ENCODE assay signal across 17 cellular contexts in genomic region chr19:50702870-50703829, GRCh38. TPM values are rescaled to one million over a fixed set of nuclear protein-coding genes. Genes with fewer than 3 reads are reported as not detected.
A peak's percentile ranks its signal among the peaks of the same experiment; 100 is the strongest.
DNase-seq lines count a peak whose midpoint lies in the region; ATAC-seq, FAIRE-seq and TF ChIP-seq lines count a peak whose summit lies in the region.
"Had no signal": no experiment of that assay in that cellular context is flagged by ENCODE, and none has a peak within 500 bp of the region (broad histone marks: within the 10 kb centered on the region; RNA-seq: fewer than 3 reads in every experiment).

No MANE protein-coding gene starts in this region.

- H3K4me3 Mint-ChIP-seq in naive thymus-derived CD8-positive, alpha-beta T cell = no peak overlapping the region
- H3K4me3 Mint-ChIP-seq in CD14-positive monocyte = peak overlapping the region in 1 of 2 donors; percentile 78
- H3K4me3 Mint-ChIP-seq: activated naive CD8-positive, alpha-beta T cell treated with anti-CD3 and anti-CD28 coated beads, Interleukin-2, amount 50 U/mL, for 24 hours; effector memory CD8-positive, alpha-beta T cell; stimulated activated naive B cell treated with anti-CD40 and anti-IgM and Interleukin-4, amounts not matched to agents 10 μg/mL and 1 μg/mL and 100 μg/mL, for 72 hours; T-helper 17 cell had no signal

- H3K9me3 ChIP-seq in right lobe of liver (no peaks in the 10 kb centered on the region), HepG2 (ENCODE audit: low read length) (no peaks in the 10 kb centered on the region), IMR-90 (ENCODE audit: control insufficient read depth, insufficient read depth, low read length) (no peaks in the 10 kb centered on the region)

- H2AK5ac ChIP-seq in IMR-90 (ENCODE audit: low read depth, low read length) = no peak overlapping the region

- H3K27ac ChIP-seq in right lobe of liver (no peak overlapping the region), HepG2 (ENCODE audit: extremely low read length, insufficient read depth, low read length) (no peak overlapping the region), IMR-90 (ENCODE audit: insufficient read depth, low read length) (no peak overlapping the region; the same call in 1 of the 2 replicates)
- H3K27ac ChIP-seq: foreskin keratinocyte had no signal

- CTCF ChIA-PET in HepG2 (lab: Yijun Ruan, JAX; ENCODE audit: low intra/inter-chr PET ratio, low total read pairs) (interaction anchor here (0.8 kb wide), 1 partner anchor 80 kb away, joined by 4 read pairs; no protein-coding TSS in a partner anchor), IMR-90 (lab: Yijun Ruan, JAX) (interaction anchor here (0.6 to 1.2 kb wide), 3 partner anchors 22 to 81 kb away, joined by 3 to 6 read pairs (median 3); no protein-coding TSS in a partner anchor)

- no peak overlapping the region for H2BK15ac ChIP-seq in IMR-90 (ENCODE audit: low read depth, low read length)

- no peak for TF ChIP-seq EP300 in HepG2 (IDR thresholded peaks at IDR 0.05; ENCODE audit: low read depth in 2 of 2, low read length in 2 of 2)
- no peak for TF ChIP-seq EP300 in HepG2 (CRISPR knock-in tag; IDR thresholded peaks at IDR 0.05; ENCODE audit: borderline replicate concordance)

- peak overlapping the region; percentile 38 for H2BK5ac ChIP-seq in IMR-90 (ENCODE audit: low read depth, low read length, poor library complexity, severe bottlenecking)

- BruUV-seq in HepG2 (replicated peaks; lab: Mats Ljungman, UMichigan) (no TSS peak), IMR-90 (replicated peaks; lab: Mats Ljungman, UMichigan) (no TSS peak)

- no peaks in the 10 kb centered on the region for H3K79me1 ChIP-seq in IMR-90 (ENCODE audit: low read depth in 1 of 2, low read length in 2 of 2)

- no peak overlapping the region for H3K27ac Mint-ChIP-seq in naive thymus-derived CD8-positive, alpha-beta T cell
- H3K27ac Mint-ChIP-seq in CD14-positive monocyte = no peak overlapping the region
- H3K27ac Mint-ChIP-seq: activated naive CD8-positive, alpha-beta T cell treated with anti-CD3 and anti-CD28 coated beads, Interleukin-2, amount 50 U/mL, for 24 hours; effector memory CD8-positive, alpha-beta T cell; stimulated activated naive B cell treated with anti-CD40 and anti-IgM and Interleukin-4, amounts not matched to agents 10 μg/mL and 1 μg/mL and 100 μg/mL, for 72 hours; T-helper 17 cell had no signal

- no peak overlapping the region for H3K14ac ChIP-seq in IMR-90 (replicated peaks; ENCODE audit: low read depth, low read length)

- TF ChIP-seq RAD21 in HepG2 (CRISPR knock-in tag; IDR thresholded peaks at IDR 0.05) = no peak
- no peak for TF ChIP-seq RAD21 in IMR-90 (IDR thresholded peaks at IDR 0.05; ENCODE audit: low read length)

- H3K4me1 ChIP-seq in right lobe of liver (no peaks in the 10 kb centered on the region), HepG2 (ENCODE audit: insufficient read depth, low read length) (no peaks in the 10 kb centered on the region), IMR-90 (ENCODE audit: control insufficient read depth, insufficient read depth, low read length) (peaks cover 1% of the 10 kb centered on the region; the same call in 1 of the 2 replicates)
- H3K4me1 ChIP-seq: foreskin keratinocyte had no signal

- peaks cover 0 to 3% (median 0%) of the 10 kb centered on the region in 3 donors for H3K36me3 Mint-ChIP-seq in naive thymus-derived CD8-positive, alpha-beta T cell
- H3K36me3 Mint-ChIP-seq in CD14-positive monocyte = no peaks in the 10 kb centered on the region
- H3K36me3 Mint-ChIP-seq: stimulated activated naive B cell treated with anti-CD40 and anti-IgM and Interleukin-4, amounts not matched to agents 10 μg/mL and 1 μg/mL and 100 μg/mL, for 72 hours had no signal

- no peaks in the 10 kb centered on the region for H3K79me2 ChIP-seq in HepG2 (ENCODE audit: insufficient read depth, low read length)

- no peak overlapping the region for H3K18ac ChIP-seq in IMR-90 (ENCODE audit: low read depth, low read length)

- POLR2A ChIA-PET in HepG2 (lab: Yijun Ruan, JAX) (no interaction called here), IMR-90 (lab: Charles Lee; ENCODE audit: unreplicated experiment) (no interaction called here)
- POLR2A ChIA-PET in naive thymus-derived CD8-positive, alpha-beta T cell (lab: Charles Lee) = no interaction called here

- 0 out of 2 replicates have a peak, but pooled peaks cover 3% of the 10 kb centered on the region for H4K20me1 ChIP-seq in HepG2 (ENCODE audit: insufficient read depth, low read length)
- H4K20me1 ChIP-seq in IMR-90 (ENCODE audit: insufficient read depth, low read length) = no peaks in the 10 kb centered on the region

- no peak overlapping the region for H4K5ac ChIP-seq in IMR-90 (ENCODE audit: low read depth, low read length)

- H2AFZ ChIP-seq in HepG2 (ENCODE audit: low read length) = no peak overlapping the region
- H2AFZ ChIP-seq in IMR-90 (replicated peaks; ENCODE audit: low read length, poor library complexity) = peak overlapping the region; percentile 85

- H3K4me1 Mint-ChIP-seq in naive thymus-derived CD8-positive, alpha-beta T cell = peaks cover 10 to 26% (median 14%) of the 10 kb centered on the region in 4 donors
- H3K4me1 Mint-ChIP-seq in CD14-positive monocyte = peaks cover 3% of the 10 kb centered on the region
- H3K4me1 Mint-ChIP-seq: T-helper 17 cell had no signal

- intact Hi-C loops in right lobe of liver (cut with DNase I) (no loop called here), HepG2 (cut with micrococcal nuclease; ENCODE audit: unreplicated experiment) (no loop called here), IMR-90 (cut with micrococcal nuclease) (no loop called here), CD14-positive monocyte (cut with micrococcal nuclease) (loop anchor here in 1 of 2 donors (10.0 kb wide), 1 partner anchor 82 kb away; no protein-coding TSS in a partner anchor)

- WGBS in right lobe of liver (ENCODE audit: insufficient coverage, low coverage, low lambda C conversion rate, missing lambda C conversion rate) = 59% methylated on average over 23 of the region's 47 CpGs
- WGBS in HepG2 (ENCODE audit: low lambda C conversion rate) = 40% methylated on average over 30 of the region's 47 CpGs
- 67% methylated on average over 26 of the region's 47 CpGs; no CpG with 5 or more reads in 1 of the 2 experiments for WGBS in IMR-90 (ENCODE audit: extremely low coverage in 2 of 2, insufficient read length in 1 of 2), 2 experiments

- H3K4me2 ChIP-seq in HepG2 (ENCODE audit: low read depth, low read length) = no peak overlapping the region
- no peak overlapping the region for H3K4me2 ChIP-seq in IMR-90 (ENCODE audit: low read depth, low read length)

- peaks cover 25 to 40% (median 35%) of the 10 kb centered on the region in 5 donors for H3K27me3 Mint-ChIP-seq in naive thymus-derived CD8-positive, alpha-beta T cell
- peaks cover 33 to 44% (median 35%) of the 10 kb centered on the region in 3 donors for H3K27me3 Mint-ChIP-seq in CD14-positive monocyte (ENCODE audit: low read depth in 3 of 3)

- peak in 3 of 4 donors; percentile 30 to 64 (median 48) for ATAC-seq in right lobe of liver
- no peak for ATAC-seq in HepG2
- ATAC-seq in IMR-90 (ENCODE audit: low read depth) = peak; percentile 30; the same call in 1 of the 2 replicates
- ATAC-seq in naive thymus-derived CD8-positive, alpha-beta T cell = no peak
- ATAC-seq in HG03095 (IDR thresholded peaks at IDR 0.05; ENCODE audit: unreplicated experiment) = no peak
- ATAC-seq: activated naive CD8-positive, alpha-beta T cell treated with anti-CD3 and anti-CD28 coated beads, Interleukin-2, amount 50 U/mL, for 24 hours; effector memory CD8-positive, alpha-beta T cell; foreskin keratinocyte; stimulated activated naive B cell treated with anti-CD40 and anti-IgM and Interleukin-4, amounts not matched to agents 10 μg/mL and 1 μg/mL and 100 μg/mL, for 72 hours; T-helper 17 cell had no signal

- H3K9me1 ChIP-seq in IMR-90 (ENCODE audit: insufficient read depth, low read length) = 0 out of 2 replicates have a peak, but pooled peaks cover 3% of the 10 kb centered on the region

- TF ChIP-seq POLR2A in right lobe of liver (IDR thresholded peaks at IDR 0.05) = no peak
- TF ChIP-seq POLR2A in HepG2 (IDR thresholded peaks at IDR 0.05; ENCODE audit: insufficient read depth in 1 of 2, low read depth in 2 of 2, low read length in 2 of 2) = no peak
- no peak for TF ChIP-seq POLR2A in IMR-90 (IDR thresholded peaks at IDR 0.05; ENCODE audit: low read depth, low read length)

- H2AK9ac ChIP-seq in IMR-90 (replicated peaks; ENCODE audit: low read depth, low read length, poor library complexity) = no peak overlapping the region

- DNase-seq in right lobe of liver (no peak), HepG2 (ENCODE audit: low spot score) (no peak), IMR-90 (peak; percentile 50), dermis blood vessel endothelial cell (peak; percentile 73), CD14-positive monocyte (ENCODE audit: low spot score) (no peak), AG08395 (ENCODE audit: low spot score) (no peak)
- no peak for DNase-seq in naive thymus-derived CD8-positive, alpha-beta T cell
- DNase-seq: activated CD4-positive, alpha-beta T cell treated with anti-CD3 and anti-CD28 coated beads, Interleukin-2, amount 50 U/mL, for 48 hours; activated naive CD8-positive, alpha-beta T cell treated with anti-CD3 and anti-CD28 coated beads, Interleukin-2, amount 50 U/mL, for 24 hours; central memory CD4-positive, alpha-beta T cell; effector memory CD8-positive, alpha-beta T cell; foreskin keratinocyte; NCI-H1436; stimulated activated naive B cell treated with anti-CD40 and anti-IgM and Interleukin-4, amounts not matched to agents 10 μg/mL and 1 μg/mL and 100 μg/mL, for 72 hours; T-helper 17 cell had no signal

- no peaks in the 10 kb centered on the region for H3K27me3 ChIP-seq in right lobe of liver
- peaks cover 6 to 34% of the 10 kb centered on the region in 2 experiments; a peak in 3 of 5 replicates for H3K27me3 ChIP-seq in HepG2 (ENCODE audit: control insufficient read depth in 1 of 2, insufficient read depth in 2 of 2, low read length in 2 of 2)
- H3K27me3 ChIP-seq in IMR-90 (ENCODE audit: control insufficient read depth, insufficient read depth, low read length) = peaks cover 4% of the 10 kb centered on the region; the same call in 1 of the 2 replicates

- no peak for FAIRE-seq in HepG2 (lab: Jason Lieb, UNC)

- H3K9ac ChIP-seq in HepG2 (ENCODE audit: insufficient read depth, low read depth, low read length) = no peak overlapping the region
- H3K9ac ChIP-seq in IMR-90 (ENCODE audit: low read depth, low read length) = no peak overlapping the region

- H3K4ac ChIP-seq in IMR-90 (ENCODE audit: low read depth, low read length) = no peak overlapping the region

- no peak overlapping the region for H3K23ac ChIP-seq in IMR-90 (ENCODE audit: low read depth, low read length)

- 0 out of 2 replicates have a peak overlapping the region, but pooled peaks have one; percentile 23 for H2BK120ac ChIP-seq in IMR-90 (ENCODE audit: low read depth, low read length)

- H3K9me3 Mint-ChIP-seq in naive thymus-derived CD8-positive, alpha-beta T cell = no peaks in the 10 kb centered on the region
- peaks cover 0 to 3% (median 0%) of the 10 kb centered on the region in 7 donors for H3K9me3 Mint-ChIP-seq in CD14-positive monocyte
- H3K9me3 Mint-ChIP-seq: activated naive CD8-positive, alpha-beta T cell treated with anti-CD3 and anti-CD28 coated beads, Interleukin-2, amount 50 U/mL, for 24 hours had no signal

- in situ Hi-C loops in HepG2 (cut with HindIII; ENCODE audit: extremely low pct_ligation_motif_present, low pct_unique_long_range_greater_than_20kb) = no loop called here
- in situ Hi-C loops in IMR-90 (cut with MboI; ENCODE audit: low sequenced_read_pairs) = loop anchor here (10.0 kb wide), 1 partner anchor 338 kb away; the partner anchor contains the start of gene NAPSA

- H4K91ac ChIP-seq in IMR-90 (ENCODE audit: insufficient read depth, low read depth, low read length) = no peak overlapping the region

- TF ChIP-seq CTCF in right lobe of liver (IDR thresholded peaks at IDR 0.05) (no peak), HepG2 (CRISPR knock-in tag; IDR thresholded peaks at IDR 0.05) (no peak), IMR-90 (conservative IDR thresholded peaks at IDR 0.05; ENCODE audit: low read depth, low read length) (no peak), CD14-positive monocyte (IDR thresholded peaks at IDR 0.05) (no peak)

- H3K36me3 ChIP-seq in right lobe of liver (no peaks in the 10 kb centered on the region), HepG2 (replicated peaks in 1 of 2; ENCODE audit: control insufficient read depth in 1 of 2, insufficient read depth in 2 of 2, low read length in 2 of 2) (no peaks in the 10 kb centered on the region), IMR-90 (ENCODE audit: control insufficient read depth, insufficient read depth, low read length) (no peaks in the 10 kb centered on the region)

- dilution Hi-C loops in IMR-90 (cut with HindIII; ENCODE audit: low sequenced_read_pairs, unreplicated experiment) = no loop called here

- H3K4me3 ChIP-seq in right lobe of liver (no peak overlapping the region), HepG2 (replicated peaks in 1 of 3; ENCODE audit: insufficient read depth in 1 of 3, low read depth in 2 of 3, low read length in 3 of 3) (no peak overlapping the region), IMR-90 (ENCODE audit: insufficient read depth, low read depth, low read length) (no peak overlapping the region)

- no peak overlapping the region for H2BK20ac ChIP-seq in IMR-90 (ENCODE audit: low read depth, low read length)

- no peak overlapping the region for H3K56ac ChIP-seq in IMR-90 (ENCODE audit: extremely low read depth, insufficient read depth, low read length)

- H4K8ac ChIP-seq in IMR-90 (ENCODE audit: low read depth in 2 of 2, low read length in 2 of 2) = peak overlapping the region; percentile 53 to 68; a peak in 1 of 4 replicates

RNA-seq across cellular contexts. Expression of gene SHANK1, which starts 16.5 kb away (rescaled TPM):
- total RNA-seq in right lobe of liver (under 1 TPM in 4 of 6 experiments, not detected in 2; 0.07 to 0.62 (median 0.25) TPM), HepG2 (2016; rRNA removed; fragmentation: Illumina TruSeq; extraction: Trizol) (not detected in 2 replicates), IMR-90 (2012; rRNA removed) (4.7 and 6.1 TPM in 2 replicates), dermis blood vessel endothelial cell (0.09 and 0.17 TPM in 2 replicates)
- not detected in 2 replicates for total RNA-seq in HepG2 (2016; cell fraction: cytosol; rRNA removed; fragmentation: Illumina TruSeq; extraction: Trizol; ENCODE audit: low read depth)
- not detected in 2 replicates for total RNA-seq in HepG2 (2016; cell fraction: insoluble cytoplasmic fraction; rRNA removed; fragmentation: Illumina TruSeq; extraction: Trizol)
- total RNA-seq in HepG2 (2016; cell fraction: membrane; rRNA removed; fragmentation: Illumina TruSeq; extraction: Trizol) = not detected in 2 replicates
- not detected in 2 replicates for total RNA-seq in HepG2 (2016; cell fraction: nucleus; rRNA removed; fragmentation: Illumina TruSeq; extraction: Trizol)
- polyA plus RNA-seq in HepG2 (2011; rRNA removed) (not detected in 2 replicates), IMR-90 (2012; rRNA removed) (6.7 and 7.6 TPM in 2 replicates), CD14-positive monocyte (not detected)
- not detected in 2 replicates for polyA plus RNA-seq in HepG2 (2011; cell fraction: cytosol; rRNA removed)
- polyA plus RNA-seq in HepG2 (2011; cell fraction: nucleus; rRNA removed) = not detected in 2 replicates
- polyA plus RNA-seq in HepG2 (2012) = not detected in 2 replicates
- not detected in 2 replicates for polyA plus RNA-seq in HepG2 (2016; cell fraction: cytosol; fragmentation: Illumina TruSeq; extraction: Trizol; ENCODE audit: low read depth)
- polyA plus RNA-seq in HepG2 (2016; cell fraction: insoluble cytoplasmic fraction; fragmentation: Illumina TruSeq; extraction: Trizol; ENCODE audit: low read depth) = not detected in 2 replicates
- not detected in 2 replicates for polyA plus RNA-seq in HepG2 (2016; cell fraction: membrane; fragmentation: Illumina TruSeq; extraction: Trizol; ENCODE audit: low read depth)
- polyA plus RNA-seq in HepG2 (2016; cell fraction: nucleus; fragmentation: Illumina TruSeq; extraction: Trizol; ENCODE audit: insufficient read depth, low read depth) = not detected in 2 replicates
- polyA minus RNA-seq in HepG2 (2011; rRNA and poly(A)+ RNA removed; ENCODE audit: low replicate concordance) = not detected in 2 replicates
- not detected in 2 replicates for polyA minus RNA-seq in HepG2 (2011; cell fraction: cytosol; rRNA and poly(A)+ RNA removed)
- polyA minus RNA-seq in HepG2 (2011; cell fraction: nucleus; rRNA and poly(A)+ RNA removed) = not detected in 2 replicates
- polyA plus RNA-seq in IMR-90 (2012; cell fraction: cytosol; rRNA removed) = 3.5 and 7.3 TPM in 2 replicates
- 20.6 and 30.1 TPM in 2 replicates for polyA plus RNA-seq in IMR-90 (2012; cell fraction: nucleus; rRNA removed; ENCODE audit: low replicate concordance)
- total RNA-seq in naive thymus-derived CD8-positive, alpha-beta T cell = under 1 TPM; 0.26 to 0.30 TPM
- under 1 TPM in 2 of 3 donors, not detected in 1; 0.43 to 0.96 TPM for polyA plus RNA-seq in naive thymus-derived CD8-positive, alpha-beta T cell
- total RNA-seq: T-helper 17 cell had no signal

RNA-seq across cellular contexts. Expression of gene CLEC11A, which starts 20.0 kb away (rescaled TPM):
- 1 to 10 TPM; 1.7 to 9.9 (median 5.0) TPM for total RNA-seq in right lobe of liver
- total RNA-seq in HepG2 (2016; rRNA removed; fragmentation: Illumina TruSeq; extraction: Trizol) = not detected in 2 replicates
- total RNA-seq in HepG2 (2016; cell fraction: cytosol; rRNA removed; fragmentation: Illumina TruSeq; extraction: Trizol; ENCODE audit: low read depth) = not detected in 2 replicates
- not detected in 2 replicates for total RNA-seq in HepG2 (2016; cell fraction: insoluble cytoplasmic fraction; rRNA removed; fragmentation: Illumina TruSeq; extraction: Trizol)
- not detected in 2 replicates for total RNA-seq in HepG2 (2016; cell fraction: membrane; rRNA removed; fragmentation: Illumina TruSeq; extraction: Trizol)
- not detected in 2 replicates for total RNA-seq in HepG2 (2016; cell fraction: nucleus; rRNA removed; fragmentation: Illumina TruSeq; extraction: Trizol)
- not detected in 2 replicates for polyA plus RNA-seq in HepG2 (2011; rRNA removed)
- polyA plus RNA-seq in HepG2 (2011; cell fraction: cytosol; rRNA removed) = not detected in 2 replicates
- polyA plus RNA-seq in HepG2 (2011; cell fraction: nucleus; rRNA removed) = not detected in 2 replicates
- polyA plus RNA-seq in HepG2 (2012) = not detected in 2 replicates
- not detected in 2 replicates for polyA plus RNA-seq in HepG2 (2016; cell fraction: cytosol; fragmentation: Illumina TruSeq; extraction: Trizol; ENCODE audit: low read depth)
- polyA plus RNA-seq in HepG2 (2016; cell fraction: insoluble cytoplasmic fraction; fragmentation: Illumina TruSeq; extraction: Trizol; ENCODE audit: low read depth) = not detected in 2 replicates
- polyA plus RNA-seq in HepG2 (2016; cell fraction: membrane; fragmentation: Illumina TruSeq; extraction: Trizol; ENCODE audit: low read depth) = not detected in 2 replicates
- polyA plus RNA-seq in HepG2 (2016; cell fraction: nucleus; fragmentation: Illumina TruSeq; extraction: Trizol; ENCODE audit: insufficient read depth, low read depth) = not detected in 2 replicates
- not detected in 2 replicates for polyA minus RNA-seq in HepG2 (2011; rRNA and poly(A)+ RNA removed; ENCODE audit: low replicate concordance)
- not detected in 2 replicates for polyA minus RNA-seq in HepG2 (2011; cell fraction: cytosol; rRNA and poly(A)+ RNA removed)
- not detected in 2 replicates for polyA minus RNA-seq in HepG2 (2011; cell fraction: nucleus; rRNA and poly(A)+ RNA removed)
- total RNA-seq in IMR-90 (2012; rRNA removed) = 17.0 and 19.2 TPM in 2 replicates
- polyA plus RNA-seq in IMR-90 (2012; rRNA removed) = 152 and 223 TPM in 2 replicates
- 190 and 348 TPM in 2 replicates for polyA plus RNA-seq in IMR-90 (2012; cell fraction: cytosol; rRNA removed)
- 394 and 1,182 TPM in 2 replicates for polyA plus RNA-seq in IMR-90 (2012; cell fraction: nucleus; rRNA removed; ENCODE audit: low replicate concordance)
- 0.17 and 0.84 TPM in 2 replicates for total RNA-seq in dermis blood vessel endothelial cell
- 10 to 100 TPM; 12.4 to 14.0 TPM for total RNA-seq in naive thymus-derived CD8-positive, alpha-beta T cell
- polyA plus RNA-seq in naive thymus-derived CD8-positive, alpha-beta T cell = 10 to 100 TPM in 2 of 3 donors, 1 to 10 TPM in 1; 9.4 to 15.8 (median 11.1) TPM
- polyA plus RNA-seq in CD14-positive monocyte = 10 to 100 TPM in 1 of 2 donors, 1 to 10 TPM in 1; 8.2 to 49.1 TPM

RNA-seq across cellular contexts. Expression of gene C19orf81, which starts 53.9 kb away (rescaled TPM):
- not detected for total RNA-seq in right lobe of liver
- total RNA-seq in HepG2 (2016; rRNA removed; fragmentation: Illumina TruSeq; extraction: Trizol) = not detected in 2 replicates
- total RNA-seq in HepG2 (2016; cell fraction: cytosol; rRNA removed; fragmentation: Illumina TruSeq; extraction: Trizol; ENCODE audit: low read depth) = not detected in 2 replicates
- not detected in 2 replicates for total RNA-seq in HepG2 (2016; cell fraction: insoluble cytoplasmic fraction; rRNA removed; fragmentation: Illumina TruSeq; extraction: Trizol)
- not detected in 2 replicates for total RNA-seq in HepG2 (2016; cell fraction: membrane; rRNA removed; fragmentation: Illumina TruSeq; extraction: Trizol)
- total RNA-seq in HepG2 (2016; cell fraction: nucleus; rRNA removed; fragmentation: Illumina TruSeq; extraction: Trizol) = not detected in 2 replicates
- not detected in 2 replicates for polyA plus RNA-seq in HepG2 (2011; rRNA removed)
- polyA plus RNA-seq in HepG2 (2011; cell fraction: cytosol; rRNA removed) = not detected in 2 replicates
- polyA plus RNA-seq in HepG2 (2011; cell fraction: nucleus; rRNA removed) = not detected in 2 replicates
- polyA plus RNA-seq in HepG2 (2012) = not detected in 2 replicates
- polyA plus RNA-seq in HepG2 (2016; cell fraction: cytosol; fragmentation: Illumina TruSeq; extraction: Trizol; ENCODE audit: low read depth) = not detected in 2 replicates
- not detected in 2 replicates for polyA plus RNA-seq in HepG2 (2016; cell fraction: insoluble cytoplasmic fraction; fragmentation: Illumina TruSeq; extraction: Trizol; ENCODE audit: low read depth)
- not detected in 2 replicates for polyA plus RNA-seq in HepG2 (2016; cell fraction: membrane; fragmentation: Illumina TruSeq; extraction: Trizol; ENCODE audit: low read depth)
- not detected in 2 replicates for polyA plus RNA-seq in HepG2 (2016; cell fraction: nucleus; fragmentation: Illumina TruSeq; extraction: Trizol; ENCODE audit: insufficient read depth, low read depth)
- not detected in 2 replicates for polyA minus RNA-seq in HepG2 (2011; rRNA and poly(A)+ RNA removed; ENCODE audit: low replicate concordance)
- not detected in 2 replicates for polyA minus RNA-seq in HepG2 (2011; cell fraction: cytosol; rRNA and poly(A)+ RNA removed)
- not detected in 2 replicates for polyA minus RNA-seq in HepG2 (2011; cell fraction: nucleus; rRNA and poly(A)+ RNA removed)
- not detected in 2 replicates for total RNA-seq in IMR-90 (2012; rRNA removed)
- 0.31 and 1.1 TPM in 2 replicates for polyA plus RNA-seq in IMR-90 (2012; rRNA removed)
- polyA plus RNA-seq in IMR-90 (2012; cell fraction: cytosol; rRNA removed) = 0.70 and 0.97 TPM in 2 replicates
- polyA plus RNA-seq in IMR-90 (2012; cell fraction: nucleus; rRNA removed; ENCODE audit: low replicate concordance) = 0.83 TPM in 1 of 2 replicates, not detected in the other
- total RNA-seq in dermis blood vessel endothelial cell = 0.28 TPM in 1 of 2 replicates, not detected in the other
- 1 to 10 TPM; 1.9 to 2.4 TPM for total RNA-seq in naive thymus-derived CD8-positive, alpha-beta T cell
- 1 to 10 TPM; 1.2 to 5.3 (median 1.8) TPM for polyA plus RNA-seq in naive thymus-derived CD8-positive, alpha-beta T cell
- polyA plus RNA-seq in CD14-positive monocyte = not detected
- total RNA-seq: foreskin keratinocyte, T-helper 17 cell, urinary bladder had no signal

Comparison
In these comparisons a context has a peak if more than half of its experiments do, and no peak if none do; other contexts are left out.
1. ATAC-seq: peak in right lobe of liver (3 of 4) and IMR-90 (single experiment); none in HepG2 (single experiment), naive thymus-derived CD8-positive, alpha-beta T cell (0 of 2) and HG03095 (single experiment).
2. DNase-seq: peak in IMR-90 (single experiment) and dermis blood vessel endothelial cell (single experiment); none in right lobe of liver (0 of 3), HepG2 (single experiment), naive thymus-derived CD8-positive, alpha-beta T cell (0 of 10), CD14-positive monocyte (single experiment) and AG08395 (single experiment).